14 cellular contexts compared by ENCODE assay signal in the genomic region with DNA sequence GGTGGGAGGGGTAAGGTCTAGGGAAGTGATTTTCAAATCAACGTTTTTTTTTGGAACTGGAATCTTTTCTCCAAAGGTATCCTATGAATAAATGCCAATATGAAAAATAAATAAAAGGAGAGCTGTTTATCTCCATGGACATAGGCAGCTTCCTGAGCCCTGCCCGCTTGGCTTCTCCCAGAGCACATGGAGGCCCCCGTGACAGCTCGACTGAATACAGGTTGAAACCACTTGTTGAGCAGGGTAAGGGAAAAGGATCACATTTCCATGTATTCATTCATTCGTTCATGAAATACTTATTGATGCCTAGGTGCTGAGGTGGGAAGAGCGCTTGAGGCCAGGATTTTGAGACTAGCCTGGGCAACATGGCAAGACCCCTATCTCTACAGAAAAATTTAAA.
DNase-seq lines count a peak whose midpoint lies in the region; ATAC-seq and TF ChIP-seq lines count a peak whose summit lies in the region.
"Had no signal": no experiment of that assay in that cellular context is flagged by ENCODE, and none has a peak within 500 bp of the region (broad histone marks: within the 10 kb centered on the region; RNA-seq: fewer than 3 reads in every experiment).

No MANE protein-coding gene starts in this region.

- H3K4me3 Mint-ChIP-seq in chondrocyte (ENCODE audit: unreplicated experiment), result no peak overlapping the region
- H3K4me3 Mint-ChIP-seq: B cell; CD14-positive monocyte; CD8-positive, alpha-beta T cell had no signal

- H3K27ac Mint-ChIP-seq in chondrocyte (ENCODE audit: unreplicated experiment), result peak overlapping the region; percentile 41
- H3K27ac Mint-ChIP-seq: B cell; CD14-positive monocyte; CD8-positive, alpha-beta T cell had no signal

- H3K27ac ChIP-seq in HEK293 (ENCODE audit: extremely low read depth, low read depth, low read length) (no peak overlapping the region), mesodermal cell (ENCODE audit: low read depth, low read length, severe bottlenecking) (peak overlapping the region; percentile 78), right cardiac atrium (ENCODE audit: low read length) (no peak overlapping the region)

- H3K36me3 Mint-ChIP-seq in chondrocyte (ENCODE audit: low read depth), result no peaks in the 10 kb centered on the region
- H3K36me3 Mint-ChIP-seq: CD14-positive monocyte; CD8-positive, alpha-beta T cell had no signal

- POLR2A ChIA-PET in HEK293 (lab: Yijun Ruan, JAX), result interaction anchor here (0.7 kb wide), 1 partner anchor 10 kb away, joined by 4 read pairs; no protein-coding TSS in a partner anchor

- TF ChIP-seq CTCF in HEK293 (tag by site-specific recombination; IDR thresholded peaks at IDR 0.05), result no peak
- TF ChIP-seq CTCF in chondrocyte (IDR thresholded peaks at IDR 0.05), result no peak

- DNase-seq in chondrocyte (ENCODE audit: low spot score) (no peak), right cardiac atrium (no peak), cortex of kidney (lab: John Stamatoyannopoulos, UW) (no peak)
- DNase-seq in activated CD4-positive, alpha-beta T cell treated with anti-CD3 and anti-CD28 coated beads for 1 hour, result no peak
- DNase-seq: CD8-positive, alpha-beta T cell; COR-L47; DMS153; DMS79 treated with DMSO at 0.1 percent for 48 hours had no signal

- no peaks in the 10 kb centered on the region for H3K27me3 ChIP-seq in right cardiac atrium (ENCODE audit: control insufficient read depth, insufficient read depth)

- peaks cover 39% of the 10 kb centered on the region for H3K4me1 Mint-ChIP-seq in chondrocyte (ENCODE audit: low read depth)
- H3K4me1 Mint-ChIP-seq: B cell had no signal

- intact Hi-C loops in right cardiac atrium (cut with DNase I), result no loop called here

- no peaks in the 10 kb centered on the region for H3K9me3 Mint-ChIP-seq in chondrocyte (ENCODE audit: low read depth)
- H3K9me3 Mint-ChIP-seq: CD14-positive monocyte; CD8-positive, alpha-beta T cell had no signal

- H3K9me3 ChIP-seq in HEK293 (ENCODE audit: control insufficient read depth, insufficient read depth, low read depth, low read length) (no peaks in the 10 kb centered on the region), mesodermal cell (ENCODE audit: control insufficient read depth, low read length) (no peaks in the 10 kb centered on the region), right cardiac atrium (ENCODE audit: control insufficient read depth, low read length) (no peaks in the 10 kb centered on the region)

- H3K4me1 ChIP-seq in HEK293 (ENCODE audit: control insufficient read depth, insufficient read depth, low read length) (peaks cover 7% of the 10 kb centered on the region; the same call in 1 of the 2 replicates), mesodermal cell (ENCODE audit: control insufficient read depth, insufficient read depth, low read length, poor library complexity, severe bottlenecking) (peaks cover 22% of the 10 kb centered on the region), right cardiac atrium (ENCODE audit: control insufficient read depth, insufficient read depth, low read length) (peaks cover 5% of the 10 kb centered on the region)

- H3K27me3 Mint-ChIP-seq in chondrocyte (ENCODE audit: low read depth), result no peaks in the 10 kb centered on the region

- no peak overlapping the region for H3K4me3 ChIP-seq in HEK293 (ENCODE audit: low read depth, low read length)
- no peak overlapping the region for H3K4me3 ChIP-seq in mesodermal cell (ENCODE audit: extremely low read depth, insufficient read depth, low read length, poor library complexity, severe bottlenecking)
- H3K4me3 ChIP-seq in right cardiac atrium (ENCODE audit: low read length), result no peak overlapping the region

- CTCF ChIA-PET in HEK293 (lab: Yijun Ruan, JAX), result interaction anchor here (1.9 kb wide), 1 partner anchor 97 kb away, joined by 7 read pairs; no protein-coding TSS in a partner anchor

- no peak for ATAC-seq in HG02973 (IDR thresholded peaks at IDR 0.05; ENCODE audit: unreplicated experiment)
- no peak for ATAC-seq in right cardiac atrium
- ATAC-seq: CD8-positive, alpha-beta T cell; HCT116 had no signal

- H3K36me3 ChIP-seq in HEK293 (ENCODE audit: control insufficient read depth in 2 of 2, insufficient read depth in 1 of 2, low read length in 2 of 2) (no peaks in the 10 kb centered on the region), mesodermal cell (ENCODE audit: control insufficient read depth, insufficient read depth, low read length) (peaks cover 21% of the 10 kb centered on the region)

- WGBS in mesodermal cell (ENCODE audit: insufficient coverage in 2 of 2), 2 experiments, result 96 to 100% methylated on average over 3 to 4 of the region's 6 CpGs
- 56% methylated on average over 6 of the region's 6 CpGs for WGBS in right cardiac atrium

TF ChIP-seq in HEK293, 187 proteins besides CTCF, POLR2A, EP300 and RAD21 (continues in another document):
- TF ChIP-seq HOXA7 (CRISPR knock-in tag; IDR thresholded peaks at IDR 0.05; ENCODE audit: borderline replicate concordance) (no peak), ZNF560 (tag by site-specific recombination; IDR thresholded peaks at IDR 0.05; ENCODE audit: borderline replicate concordance) (no peak), ZNF610 (tag by site-specific recombination; IDR thresholded peaks at IDR 0.05; ENCODE audit: borderline replicate concordance) (no peak), ZNF837 (tag by site-specific recombination; IDR thresholded peaks at IDR 0.05) (no peak), ZNF133 (tag by site-specific recombination; IDR thresholded peaks at IDR 0.05) (no peak), ZNF175 (tag by site-specific recombination; IDR thresholded peaks at IDR 0.05) (no peak), KLF10 (tag by site-specific recombination; IDR thresholded peaks at IDR 0.05) (no peak), ZNF514 (tag by site-specific recombination; IDR thresholded peaks at IDR 0.05) (no peak)
- TF ChIP-seq, protein P1, sequence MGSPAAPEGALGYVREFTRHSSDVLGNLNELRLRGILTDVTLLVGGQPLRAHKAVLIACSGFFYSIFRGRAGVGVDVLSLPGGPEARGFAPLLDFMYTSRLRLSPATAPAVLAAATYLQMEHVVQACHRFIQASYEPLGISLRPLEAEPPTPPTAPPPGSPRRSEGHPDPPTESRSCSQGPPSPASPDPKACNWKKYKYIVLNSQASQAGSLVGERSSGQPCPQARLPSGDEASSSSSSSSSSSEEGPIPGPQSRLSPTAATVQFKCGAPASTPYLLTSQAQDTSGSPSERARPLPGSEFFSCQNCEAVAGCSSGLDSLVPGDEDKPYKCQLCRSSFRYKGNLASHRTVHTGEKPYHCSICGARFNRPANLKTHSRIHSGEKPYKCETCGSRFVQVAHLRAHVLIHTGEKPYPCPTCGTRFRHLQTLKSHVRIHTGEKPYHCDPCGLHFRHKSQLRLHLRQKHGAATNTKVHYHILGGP (tag by site-specific recombination; IDR thresholded peaks at IDR 0.05), result no peak
- TF ChIP-seq, protein P2, sequence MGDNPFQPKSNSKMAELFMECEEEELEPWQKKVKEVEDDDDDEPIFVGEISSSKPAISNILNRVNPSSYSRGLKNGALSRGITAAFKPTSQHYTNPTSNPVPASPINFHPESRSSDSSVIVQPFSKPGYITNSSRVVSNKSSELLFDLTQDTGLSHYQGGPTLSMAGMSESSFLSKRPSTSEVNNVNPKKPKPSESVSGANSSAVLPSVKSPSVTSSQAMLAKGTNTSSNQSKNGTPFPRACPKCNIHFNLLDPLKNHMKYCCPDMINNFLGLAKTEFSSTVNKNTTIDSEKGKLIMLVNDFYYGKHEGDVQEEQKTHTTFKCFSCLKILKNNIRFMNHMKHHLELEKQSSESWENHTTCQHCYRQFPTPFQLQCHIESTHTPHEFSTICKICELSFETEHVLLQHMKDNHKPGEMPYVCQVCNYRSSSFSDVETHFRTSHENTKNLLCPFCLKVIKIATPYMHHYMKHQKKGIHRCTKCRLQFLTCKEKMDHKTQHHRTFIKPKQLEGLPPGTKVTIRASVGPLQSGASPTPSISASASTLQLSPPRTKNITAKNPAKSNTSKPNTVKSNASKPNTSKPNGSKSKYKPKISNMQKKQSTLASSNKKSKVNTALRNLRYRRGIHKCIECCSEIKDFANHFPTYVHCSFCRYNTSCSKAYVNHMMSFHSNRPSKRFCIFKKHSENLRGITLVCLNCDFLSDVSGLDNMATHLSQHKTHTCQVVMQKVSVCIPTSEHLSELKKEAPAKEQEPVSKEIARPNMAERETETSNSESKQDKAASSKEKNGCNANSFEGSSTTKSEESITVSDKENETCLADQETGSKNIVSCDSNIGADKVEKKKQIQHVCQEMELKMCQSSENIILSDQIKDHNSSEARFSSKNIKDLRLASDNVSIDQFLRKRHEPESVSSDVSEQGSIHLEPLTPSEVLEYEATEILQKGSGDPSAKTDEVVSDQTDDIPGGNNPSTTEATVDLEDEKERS (tag by site-specific recombination; IDR thresholded peaks at IDR 0.05), result no peak
- TF ChIP-seq, protein P3, sequence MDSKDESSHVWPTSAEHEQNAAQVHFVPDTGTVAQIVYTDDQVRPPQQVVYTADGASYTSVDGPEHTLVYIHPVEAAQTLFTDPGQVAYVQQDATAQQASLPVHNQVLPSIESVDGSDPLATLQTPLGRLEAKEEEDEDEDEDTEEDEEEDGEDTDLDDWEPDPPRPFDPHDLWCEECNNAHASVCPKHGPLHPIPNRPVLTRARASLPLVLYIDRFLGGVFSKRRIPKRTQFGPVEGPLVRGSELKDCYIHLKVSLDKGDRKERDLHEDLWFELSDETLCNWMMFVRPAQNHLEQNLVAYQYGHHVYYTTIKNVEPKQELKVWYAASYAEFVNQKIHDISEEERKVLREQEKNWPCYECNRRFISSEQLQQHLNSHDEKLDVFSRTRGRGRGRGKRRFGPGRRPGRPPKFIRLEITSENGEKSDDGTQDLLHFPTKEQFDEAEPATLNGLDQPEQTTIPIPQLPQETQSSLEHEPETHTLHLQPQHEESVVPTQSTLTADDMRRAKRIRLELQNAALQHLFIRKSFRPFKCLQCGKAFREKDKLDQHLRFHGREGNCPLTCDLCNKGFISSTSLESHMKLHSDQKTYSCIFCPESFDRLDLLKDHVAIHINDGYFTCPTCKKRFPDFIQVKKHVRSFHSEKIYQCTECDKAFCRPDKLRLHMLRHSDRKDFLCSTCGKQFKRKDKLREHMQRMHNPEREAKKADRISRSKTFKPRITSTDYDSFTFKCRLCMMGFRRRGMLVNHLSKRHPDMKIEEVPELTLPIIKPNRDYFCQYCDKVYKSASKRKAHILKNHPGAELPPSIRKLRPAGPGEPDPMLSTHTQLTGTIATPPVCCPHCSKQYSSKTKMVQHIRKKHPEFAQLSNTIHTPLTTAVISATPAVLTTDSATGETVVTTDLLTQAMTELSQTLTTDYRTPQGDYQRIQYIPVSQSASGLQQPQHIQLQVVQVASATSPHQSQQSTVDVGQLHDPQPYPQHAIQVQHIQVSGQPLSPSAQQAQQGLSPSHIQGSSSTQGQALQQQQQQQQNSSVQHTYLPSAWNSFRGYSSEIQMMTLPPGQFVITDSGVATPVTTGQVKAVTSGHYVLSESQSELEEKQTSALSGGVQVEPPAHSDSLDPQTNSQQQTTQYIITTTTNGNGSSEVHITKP (tag by site-specific recombination; IDR thresholded peaks at IDR 0.05), result 0 out of 2 replicates have a peak, but pooled peaks have one; percentile 29
